In genomic region chr20:32359633-32360332, GRCh38 we compare ENCODE assay signal across 8 cellular contexts. TPM values are rescaled to one million over a fixed set of nuclear protein-coding genes. Genes with fewer than 3 reads are reported as not detected.
A peak's percentile ranks its signal among the peaks of the same experiment; 100 is the strongest.
DNase-seq lines count a peak whose midpoint lies in the region; ATAC-seq and TF ChIP-seq lines count a peak whose summit lies in the region.

No MANE protein-coding gene starts in this region.

- H3F3A ChIP-seq in Loucy (ENCODE audit: low read depth), result no peaks in the 10 kb centered on the region

- peak overlapping the region; percentile 94 for H3K27ac Mint-ChIP-seq in CD8-positive, alpha-beta T cell

- H3K79me2 ChIP-seq in Loucy (ENCODE audit: insufficient read depth, low read length), result peaks cover 71% of the 10 kb centered on the region

- H2BK12ac ChIP-seq in mesenchymal stem cell (ENCODE audit: low read length in 2 of 2), result no peak overlapping the region

- no peak overlapping the region for H3K14ac ChIP-seq in mesenchymal stem cell (ENCODE audit: low read length in 2 of 2)

- no peak overlapping the region for H2BK120ac ChIP-seq in mesenchymal stem cell (ENCODE audit: low read depth, low read length)

- H3K9me2 ChIP-seq in Loucy (replicated peaks; ENCODE audit: low read depth, low read length), result no peaks in the 10 kb centered on the region

- no peak for TF ChIP-seq POLR2A in uterus (IDR thresholded peaks at IDR 0.05)

- H4K91ac ChIP-seq in mesenchymal stem cell (ENCODE audit: low read length), result no peak overlapping the region

- no peaks in the 10 kb centered on the region for H3K9me3 Mint-ChIP-seq in CD8-positive, alpha-beta T cell

- no peak overlapping the region for H2BK15ac ChIP-seq in mesenchymal stem cell (ENCODE audit: low read depth, poor library complexity, severe bottlenecking)

- H3K4ac ChIP-seq in mesenchymal stem cell (ENCODE audit: low read depth in 1 of 2, low read length in 2 of 2), result no peak overlapping the region

- intact Hi-C loops in CD8-positive, alpha-beta T cell (cut with DNase I, micrococcal nuclease), result loop anchor here (1.0 to 10.0 kb wide), 8 partner anchors 47 to 1753 kb away; partner anchors contain the start of genes EIF2S2 (in 1 of the 2), KIF3B (in 1 of the 2), MAPRE1 (in 1 of the 2) and PDRG1 (in 1 of the 2)
- intact Hi-C loops in uterus (cut with DNase I; ENCODE audit: low total_unique reads) (no loop called here), left colon (cut with DNase I, micrococcal nuclease) (loop anchor here in 1 of 2 donors (10.0 kb wide), 2 partner anchors 85 to 125 kb away; no protein-coding TSS in a partner anchor)

- H2BK5ac ChIP-seq in mesenchymal stem cell (ENCODE audit: low read depth, low read length, poor library complexity, severe bottlenecking), result no peak overlapping the region

- peak overlapping the region; percentile 22 for H2AK5ac ChIP-seq in mesenchymal stem cell (ENCODE audit: low read length, severe bottlenecking)

- CTCF ChIA-PET in CD8-positive, alpha-beta T cell (lab: Charles Lee), result interaction anchor here (0.6 to 1.5 kb wide), 5 partner anchors 13 to 479 kb away, joined by 3 to 10 read pairs (median 4); no protein-coding TSS in a partner anchor

- H3K23ac ChIP-seq in mesenchymal stem cell (ENCODE audit: low read length in 2 of 2), result no peak overlapping the region

- TF ChIP-seq CTCF in CD8-positive, alpha-beta T cell (IDR thresholded peaks at IDR 0.05), result no peak
- TF ChIP-seq CTCF in Loucy (conservative IDR thresholded peaks at IDR 0.05; ENCODE audit: low read length) (no peak), cardiac fibroblast (IDR thresholded peaks at IDR 0.05; ENCODE audit: low read depth, low read length) (no peak), uterus (IDR thresholded peaks at IDR 0.05) (no peak)

- peak overlapping the region; percentile 84 for H3K4me3 ChIP-seq in CD8-positive, alpha-beta T cell (ENCODE audit: low read depth, low read length)
- H3K4me3 ChIP-seq in Loucy (ENCODE audit: low read length, poor library complexity, severe bottlenecking) (peak overlapping the region; percentile 93), cardiac fibroblast (replicated peaks in 1 of 2; ENCODE audit: low read depth in 2 of 2, low read length in 2 of 2) (peak overlapping the region; percentile 65 to 86), mesenchymal stem cell (ENCODE audit: insufficient read depth in 1 of 2, low read depth in 1 of 2, low read length in 2 of 2) (peak overlapping the region; percentile 86 to 98), uterus (peak overlapping the region; percentile 55 to 75)

- peaks cover 58% of the 10 kb centered on the region for H3K4me1 ChIP-seq in CD8-positive, alpha-beta T cell (ENCODE audit: insufficient read depth, low read length)
- H3K4me1 ChIP-seq in Loucy (ENCODE audit: insufficient read depth, low read length, poor library complexity, severe bottlenecking), result peaks cover 36% of the 10 kb centered on the region
- peaks cover 7% of the 10 kb centered on the region for H3K4me1 ChIP-seq in mesenchymal stem cell (ENCODE audit: control insufficient read depth, insufficient read depth, low read depth, low read length)
- H3K4me1 ChIP-seq in uterus, result peaks cover 0 to 4% of the 10 kb centered on the region in 2 donors

- H3K27me3 Mint-ChIP-seq in CD8-positive, alpha-beta T cell (ENCODE audit: low read depth), result no peaks in the 10 kb centered on the region

- H3K4me2 ChIP-seq in Loucy (ENCODE audit: low read depth, low read length, poor library complexity, severe bottlenecking), result peak overlapping the region; percentile 87
- H3K4me2 ChIP-seq in mesenchymal stem cell (ENCODE audit: low read length, poor library complexity, severe bottlenecking), result peak overlapping the region; percentile 71

- WGBS in mesenchymal stem cell, result 41% methylated on average over 11 of the region's 11 CpGs

- DNase-seq in CD8-positive, alpha-beta T cell, result peak in 2 of 7 experiments; percentile 14 to 28
- DNase-seq in cardiac fibroblast (ENCODE audit: low read depth in 2 of 2) (peak; percentile 43 to 50), mesenchymal stem cell (peak; percentile 59), uterus (no peak), left colon (no peak)
- no peak for DNase-seq in activated CD8-positive, alpha-beta memory T cell treated with anti-CD3 and anti-CD28 coated beads, Interleukin-2, amount 50 U/mL, for 48 hours

- POLR2A ChIA-PET in CD8-positive, alpha-beta T cell (lab: Charles Lee), result interaction anchor here (0.6 to 3.8 kb wide), 16 partner anchors 8 to 185 kb away, joined by 3 to 20 read pairs (median 3); no protein-coding TSS in a partner anchor

- H3K4me3 Mint-ChIP-seq in CD8-positive, alpha-beta T cell, result peak overlapping the region; percentile 92

- no peaks in the 10 kb centered on the region for H3K27me3 ChIP-seq in CD8-positive, alpha-beta T cell (ENCODE audit: insufficient read depth, low read length)
- H3K27me3 ChIP-seq in Loucy (ENCODE audit: insufficient read depth, low read length, poor library complexity, severe bottlenecking) (no peaks in the 10 kb centered on the region), mesenchymal stem cell (ENCODE audit: control insufficient read depth in 1 of 2, insufficient read depth in 1 of 2, low read length in 2 of 2) (no peaks in the 10 kb centered on the region), uterus (no peaks in the 10 kb centered on the region)

- peaks cover 53% of the 10 kb centered on the region for H4K20me1 ChIP-seq in Loucy (ENCODE audit: insufficient read depth, low read length, poor library complexity, severe bottlenecking)

- H4K8ac ChIP-seq in mesenchymal stem cell (ENCODE audit: low read length), result no peak overlapping the region

- H2AFZ ChIP-seq in Loucy (ENCODE audit: low read length), result no peak overlapping the region
- no peak overlapping the region for H2AFZ ChIP-seq in mesenchymal stem cell (ENCODE audit: low read depth, low read length)

- H3K4me1 Mint-ChIP-seq in CD8-positive, alpha-beta T cell (ENCODE audit: low read depth), result peaks cover 63% of the 10 kb centered on the region

- peaks cover 10% of the 10 kb centered on the region for H3K36me3 Mint-ChIP-seq in CD8-positive, alpha-beta T cell

- H3K36me3 ChIP-seq in CD8-positive, alpha-beta T cell (ENCODE audit: insufficient read depth, low read length), result no peaks in the 10 kb centered on the region
- H3K36me3 ChIP-seq in Loucy (ENCODE audit: insufficient read depth, low read length), result no peaks in the 10 kb centered on the region
- H3K36me3 ChIP-seq in mesenchymal stem cell (ENCODE audit: control insufficient read depth in 1 of 2, insufficient read depth in 2 of 2, low read depth in 1 of 2, low read length in 2 of 2), result peaks cover 0 to 3% of the 10 kb centered on the region in 2 experiments
- no peaks in the 10 kb centered on the region for H3K36me3 ChIP-seq in uterus

- H3K27ac ChIP-seq in CD8-positive, alpha-beta T cell (ENCODE audit: low read depth, low read length), result peak overlapping the region; percentile 63
- H3K27ac ChIP-seq in mesenchymal stem cell (ENCODE audit: low read length, poor library complexity, severe bottlenecking), result peak overlapping the region; percentile 53
- H3K27ac ChIP-seq in uterus, result peak overlapping the region; percentile 98 to 99

- H3K18ac ChIP-seq in mesenchymal stem cell (ENCODE audit: low read depth in 1 of 2, low read length in 2 of 2), result peak overlapping the region in 1 of 2 experiments; percentile 27

- no peaks in the 10 kb centered on the region for H3K9me3 ChIP-seq in CD8-positive, alpha-beta T cell (ENCODE audit: low read length)
- H3K9me3 ChIP-seq in Loucy (ENCODE audit: insufficient read depth, low read depth, low read length) (no peaks in the 10 kb centered on the region), mesenchymal stem cell (ENCODE audit: control insufficient read depth, low read length) (no peaks in the 10 kb centered on the region), uterus (no peaks in the 10 kb centered on the region)

- no peaks in the 10 kb centered on the region for H3K79me1 ChIP-seq in mesenchymal stem cell (replicated peaks; ENCODE audit: low read length, poor library complexity, severe bottlenecking)

- H3K9ac ChIP-seq in Loucy (ENCODE audit: low read depth, low read length, poor library complexity, severe bottlenecking) (peak overlapping the region; percentile 89), mesenchymal stem cell (ENCODE audit: low read length) (peak overlapping the region; percentile 91)

- ATAC-seq in CD8-positive, alpha-beta T cell, result no peak
- no peak for ATAC-seq in GM18502 (IDR thresholded peaks at IDR 0.05; ENCODE audit: poor library complexity, unreplicated experiment)
- no peak for ATAC-seq in left colon

RNA-seq across cellular contexts. Expression of gene ASXL1, which starts 1.7 kb away (rescaled TPM):
- 100 to 1,000 TPM; 197 to 200 TPM for total RNA-seq in CD8-positive, alpha-beta T cell
- polyA plus RNA-seq in mesenchymal stem cell (2013, experiment 1 of 2), result 35.5 TPM
- polyA plus RNA-seq in mesenchymal stem cell (2013, experiment 2 of 2), result 32.6 TPM
- total RNA-seq in uterus, result 100 to 1,000 TPM in 2 of 4 donors, 10 to 100 TPM in 2; 69.1 to 116 (median 102) TPM
- total RNA-seq in left colon, result 10 to 100 TPM; 39.9 to 42.5 TPM

Comparison
In these comparisons a context has a peak if more than half of its experiments do, and no peak if none do; other contexts are left out.
1. DNase-seq: peak in cardiac fibroblast (2 of 2) and mesenchymal stem cell (single experiment); none in uterus (0 of 2), activated CD8-positive, alpha-beta memory T cell treated with anti-CD3 and anti-CD28 coated beads, Interleukin-2, amount 50 U/mL, for 48 hours (single experiment) and left colon (0 of 2).
2. Peak in every context shown above with its lines, with median percentiles within 50 percentile points of each other: H3K27ac ChIP-seq and H3K4me3 ChIP-seq.